ENCODE assay signal across 8 cellular contexts in the genomic region with DNA sequence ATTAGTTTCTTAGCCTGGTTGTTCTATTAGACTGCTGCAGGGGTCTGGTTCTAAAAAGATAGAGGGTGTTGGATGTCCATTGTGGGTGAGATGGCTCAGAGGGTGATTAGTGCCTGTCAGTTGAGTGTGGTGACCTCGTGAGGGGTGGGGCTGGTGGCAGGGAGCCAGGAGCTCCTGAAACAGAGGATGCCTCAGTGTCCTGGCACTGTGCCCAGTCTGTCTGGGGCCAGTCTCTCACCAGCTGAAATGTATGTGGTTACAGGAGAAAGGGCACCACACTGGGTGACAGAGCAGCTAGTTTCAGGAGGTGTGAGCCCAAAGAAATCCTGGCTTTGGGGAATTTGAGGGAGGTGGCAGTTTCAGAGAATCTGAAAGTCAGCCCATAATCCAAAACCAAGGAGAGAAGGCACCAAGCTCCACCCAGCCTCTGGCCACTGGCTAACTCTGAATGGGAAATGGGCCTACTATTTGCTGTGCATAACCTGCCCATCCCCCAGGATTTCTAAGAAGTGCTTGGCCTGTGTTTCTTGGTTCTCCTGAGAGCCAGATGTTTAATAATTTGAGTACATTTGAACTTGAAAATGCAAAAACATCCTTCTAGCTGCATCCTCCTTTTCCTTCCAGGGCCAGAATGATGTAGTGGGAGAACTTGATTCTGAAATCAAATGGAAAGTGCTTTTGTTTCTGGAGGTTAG.
DNase-seq lines count a peak whose midpoint lies in the region; ATAC-seq lines count a peak whose summit lies in the region.

No MANE protein-coding gene starts in this region.

- ATAC-seq in GM18867 (IDR thresholded peaks at IDR 0.05; ENCODE audit: unreplicated experiment) = peak; percentile 90
- peak; percentile 78 for ATAC-seq in HG03460 (IDR thresholded peaks at IDR 0.05; ENCODE audit: unreplicated experiment)
- peak; percentile 96 for ATAC-seq in stimulated activated naive CD8-positive, alpha-beta T cell treated with anti-CD3 and anti-CD28 coated beads, Interleukin-15, amount 100 ng/mL, for 72 hours
- no peak for ATAC-seq in GM18873 (IDR thresholded peaks at IDR 0.05; ENCODE audit: low FRiP score, unreplicated experiment)

- DNase-seq in A172 (ENCODE audit: low spot score) (peak; percentile 91), NCI-H446 (lab: John Stamatoyannopoulos, UW) (peak; percentile 23 to 66), hepatic stellate cell (ENCODE audit: low spot score) (peak; percentile 22)
- peak; percentile 62 to 73 for DNase-seq in activated T-cell treated with anti-CD3 and anti-CD28 coated beads, Interleukin-2, amount 50 U/mL, for 48 hours
- peak; percentile 66 to 88 for DNase-seq in stimulated activated naive CD8-positive, alpha-beta T cell treated with anti-CD3 and anti-CD28 coated beads, Interleukin-15, amount 100 ng/mL, for 72 hours

- H3K4me3 Mint-ChIP-seq in stimulated activated naive CD8-positive, alpha-beta T cell treated with anti-CD3 and anti-CD28 coated beads, Interleukin-15, amount 100 ng/mL, for 72 hours = peak overlapping the region in 1 of 2 donors; percentile 14

- peak overlapping the region in 1 of 2 donors; percentile 72 for H3K27ac Mint-ChIP-seq in stimulated activated naive CD8-positive, alpha-beta T cell treated with anti-CD3 and anti-CD28 coated beads, Interleukin-15, amount 100 ng/mL, for 72 hours

- H3K27me3 Mint-ChIP-seq in stimulated activated naive CD8-positive, alpha-beta T cell treated with anti-CD3 and anti-CD28 coated beads, Interleukin-15, amount 100 ng/mL, for 72 hours = no peaks in the 10 kb centered on the region

- peaks cover 36% of the 10 kb centered on the region for H3K4me1 Mint-ChIP-seq in stimulated activated naive CD8-positive, alpha-beta T cell treated with anti-CD3 and anti-CD28 coated beads, Interleukin-15, amount 100 ng/mL, for 72 hours

- peaks cover 12 to 19% of the 10 kb centered on the region in 2 donors for H3K9me3 Mint-ChIP-seq in stimulated activated naive CD8-positive, alpha-beta T cell treated with anti-CD3 and anti-CD28 coated beads, Interleukin-15, amount 100 ng/mL, for 72 hours

Comparison
In these comparisons a context has a peak if more than half of its experiments do, and no peak if none do; other contexts are left out.
1. DNase-seq: peak in every context shown above with its lines; median percentile 91 in A172; 77 in stimulated activated naive CD8-positive, alpha-beta T cell treated with anti-CD3 and anti-CD28 coated beads, Interleukin-15, amount 100 ng/mL, for 72 hours; 68 in activated T-cell treated with anti-CD3 and anti-CD28 coated beads, Interleukin-2, amount 50 U/mL, for 48 hours; 44 in NCI-H446; 22 in hepatic stellate cell.